In genomic region chr2:83224591-83224990, GRCh38 we compare ENCODE assay signal across 20 cellular contexts.
DNase-seq lines count a peak whose midpoint lies in the region; FAIRE-seq and TF ChIP-seq lines count a peak whose summit lies in the region.
"Had no signal": no experiment of that assay in that cellular context is flagged by ENCODE, and none has a peak within 500 bp of the region (broad histone marks: within the 10 kb centered on the region; RNA-seq: fewer than 3 reads in every experiment).

No MANE protein-coding gene starts in this region.

- intact Hi-C loops in kidney (cut with DNase I), result no loop called here

- H3K27me3 Mint-ChIP-seq in chondrocyte (ENCODE audit: low read depth), result peaks cover 4% of the 10 kb centered on the region

- no peak overlapping the region for H3K27ac ChIP-seq in kidney (ENCODE audit: low read depth in 2 of 2, low read length in 2 of 2)
- H3K27ac ChIP-seq: A549, HL-60 had no signal

- FAIRE-seq in kidney (lab: Jason Lieb, UNC), result no peak
- FAIRE-seq: A549, D721Med had no signal

- no peaks in the 10 kb centered on the region for H3K4me1 ChIP-seq in kidney (ENCODE audit: control insufficient read depth in 1 of 2, insufficient read depth in 1 of 2, low read depth in 1 of 2, low read length in 2 of 2)
- H3K4me1 ChIP-seq: A549 had no signal

- H3K27ac Mint-ChIP-seq in chondrocyte (ENCODE audit: unreplicated experiment), result no peak overlapping the region
- H3K27ac Mint-ChIP-seq: CD14-positive monocyte; CD8-positive, alpha-beta T cell; HFFc6 had no signal

- DNase-seq in Ammon's horn (ENCODE audit: low spot score), result peak; percentile 37
- peak; percentile 1 for DNase-seq in foreskin melanocyte
- peak; percentile 23 for DNase-seq in midbrain (lab: John Stamatoyannopoulos, UW)
- peak; percentile 1 for DNase-seq in putamen (ENCODE audit: low spot score)
- no peak for DNase-seq in kidney
- DNase-seq in NCI-H2171 (lab: John Stamatoyannopoulos, UW), result no peak
- DNase-seq in chondrocyte (ENCODE audit: low spot score), result no peak
- no peak for DNase-seq in GF-D8 (lab: John Stamatoyannopoulos, UW)
- DNase-seq: CD8-positive, alpha-beta T cell; COR-L47; DMS153; DMS79 treated with DMSO at 0.1 percent for 48 hours; EL; GDM1; HCEC 1CT; HFFc6 had no signal

- H3K36me3 ChIP-seq in kidney (ENCODE audit: control insufficient read depth in 1 of 2, insufficient read depth in 2 of 2, low read length in 2 of 2), result no peaks in the 10 kb centered on the region

- H3K9me3 Mint-ChIP-seq in chondrocyte (ENCODE audit: low read depth), result no peaks in the 10 kb centered on the region
- H3K9me3 Mint-ChIP-seq: HFFc6 had no signal

- H3K9ac ChIP-seq in kidney (ENCODE audit: low read length in 2 of 2), result no peak overlapping the region

- TF ChIP-seq CTCF in kidney (IDR thresholded peaks at IDR 0.05; ENCODE audit: borderline replicate concordance, extremely low read depth, insufficient read depth) (no peak), chondrocyte (IDR thresholded peaks at IDR 0.05) (no peak)

- no peak overlapping the region for H3K4me3 ChIP-seq in kidney (ENCODE audit: low read length in 2 of 2)
- H3K4me3 ChIP-seq: A549 had no signal

- H3K36me3 Mint-ChIP-seq in chondrocyte (ENCODE audit: low read depth), result no peaks in the 10 kb centered on the region
- H3K36me3 Mint-ChIP-seq: CD14-positive monocyte; CD8-positive, alpha-beta T cell had no signal

- H3K9me3 ChIP-seq in kidney (ENCODE audit: control insufficient read depth in 1 of 2, low read length in 2 of 2), result no peaks in the 10 kb centered on the region

- H3K4me1 Mint-ChIP-seq in chondrocyte (ENCODE audit: low read depth), result no peaks in the 10 kb centered on the region
- H3K4me1 Mint-ChIP-seq: CD14-positive monocyte had no signal

- H3K4me3 Mint-ChIP-seq in chondrocyte (ENCODE audit: unreplicated experiment), result no peak overlapping the region
- H3K4me3 Mint-ChIP-seq: CD14-positive monocyte; CD8-positive, alpha-beta T cell; HFFc6 had no signal

Comparison
In these comparisons a context has a peak if more than half of its experiments do, and no peak if none do; other contexts are left out.
1. DNase-seq: peak in Ammon's horn (single experiment), foreskin melanocyte (single experiment), midbrain (single experiment) and putamen (single experiment); none in kidney (single experiment), NCI-H2171 (single experiment), chondrocyte (single experiment) and GF-D8 (single experiment).